25 cellular contexts compared by ENCODE assay signal in genomic region chr12:59080101-59080500, GRCh38.
"Had no signal": no experiment of that assay in that cellular context is flagged by ENCODE, and none has a peak within 500 bp of the region (broad histone marks: within the 10 kb centered on the region; RNA-seq: fewer than 3 reads in every experiment).

No MANE protein-coding gene starts in this region.

- H3K9me3 Mint-ChIP-seq: activated naive CD4-positive, alpha-beta T cell treated with anti-CD3 and anti-CD28 coated beads for 36 hours; activated naive CD8-positive, alpha-beta T cell treated with anti-CD3 and anti-CD28 coated beads, Interleukin-2, amount 10 ng/mL, durations not matched to agents 7 days and 5 days; mesothelial cell of epicardium; neural progenitor cell had no signal

- H3K36me3 Mint-ChIP-seq: activated naive CD8-positive, alpha-beta T cell treated with anti-CD3 and anti-CD28 coated beads, Interleukin-2, amount 10 ng/mL, durations not matched to agents 7 days and 5 days; mesothelial cell of epicardium; naive thymus-derived CD8-positive, alpha-beta T cell; neural progenitor cell had no signal

- H3K27ac Mint-ChIP-seq: activated naive CD4-positive, alpha-beta T cell treated with anti-CD3 and anti-CD28 coated beads for 36 hours; activated naive CD8-positive, alpha-beta T cell treated with anti-CD3 and anti-CD28 coated beads, Interleukin-2, amount 10 ng/mL, durations not matched to agents 7 days and 5 days; mesothelial cell of epicardium; naive thymus-derived CD8-positive, alpha-beta T cell; neural progenitor cell had no signal

- H3K4me3 ChIP-seq: heart right ventricle, left ventricle myocardium inferior, neural progenitor cell, SK-N-MC, spleen, thyroid gland had no signal

- H3K4me3 Mint-ChIP-seq: activated naive CD4-positive, alpha-beta T cell treated with anti-CD3 and anti-CD28 coated beads for 36 hours; activated naive CD8-positive, alpha-beta T cell treated with anti-CD3 and anti-CD28 coated beads, Interleukin-2, amount 10 ng/mL, durations not matched to agents 7 days and 5 days; mesothelial cell of epicardium; naive thymus-derived CD8-positive, alpha-beta T cell; neural progenitor cell had no signal

- H3K27me3 Mint-ChIP-seq: activated naive CD8-positive, alpha-beta T cell treated with anti-CD3 and anti-CD28 coated beads, Interleukin-2, amount 10 ng/mL, durations not matched to agents 7 days and 5 days had no signal

- ATAC-seq: heart right ventricle; naive thymus-derived CD8-positive, alpha-beta T cell; right cardiac atrium; stimulated activated naive CD8-positive, alpha-beta T cell treated with anti-CD3 and anti-CD28 coated beads, Interleukin-15, Interleukin-2, amounts not matched to agents 100 U/mL and 50 U/mL, for 24 hours had no signal

- H3K9me3 ChIP-seq: heart right ventricle, left ventricle myocardium inferior, spleen, thyroid gland had no signal

- DNase-seq: activated CD4-positive, alpha-beta T cell treated with anti-CD3 and anti-CD28 coated beads for 48 hours; activated CD4-positive, alpha-beta T cell treated with anti-CD3 and anti-CD28 coated beads, Interleukin-2, amount 50 U/mL, for 48 hours; activated CD8-positive, alpha-beta memory T cell treated with anti-CD3 and anti-CD28 coated beads for 24 hours; activated effector memory CD4-positive, alpha-beta T cell treated with Interleukin-2 at 50 U/mL for 16 hours; activated naive CD4-positive, alpha-beta T cell treated with anti-CD3 and anti-CD28 coated beads for 36 hours; activated naive CD8-positive, alpha-beta T cell treated with anti-CD3 and anti-CD28 coated beads, Interleukin-2, amount 10 ng/mL, durations not matched to agents 7 days and 5 days; dermis blood vessel endothelial cell; effector CD4-positive, alpha-beta T cell; erythroblast; heart right ventricle; left ventricle myocardium inferior; naive thymus-derived CD8-positive, alpha-beta T cell; occipital lobe; right cardiac atrium; spleen; stimulated activated naive CD8-positive, alpha-beta T cell treated with anti-CD3 and anti-CD28 coated beads, Interleukin-15, Interleukin-2, amounts not matched to agents 100 U/mL and 50 U/mL, for 24 hours; substantia nigra had no signal

- FAIRE-seq: astrocyte, colon, endometrium had no signal

- H3K4me1 ChIP-seq: heart right ventricle, left ventricle myocardium inferior had no signal

- H3K27ac ChIP-seq: heart right ventricle, left ventricle myocardium inferior, neural progenitor cell, SK-N-MC, spleen had no signal

- H3K27me3 ChIP-seq: foreskin keratinocyte, neural progenitor cell, spleen, thyroid gland had no signal

- H3K36me3 ChIP-seq: heart right ventricle, left ventricle myocardium inferior, neural progenitor cell, spleen, thyroid gland had no signal

- H3K4me1 Mint-ChIP-seq: activated naive CD8-positive, alpha-beta T cell treated with anti-CD3 and anti-CD28 coated beads, Interleukin-2, amount 10 ng/mL, durations not matched to agents 7 days and 5 days; naive thymus-derived CD8-positive, alpha-beta T cell had no signal
